9 cellular contexts compared by ENCODE assay signal in the genomic region with DNA sequence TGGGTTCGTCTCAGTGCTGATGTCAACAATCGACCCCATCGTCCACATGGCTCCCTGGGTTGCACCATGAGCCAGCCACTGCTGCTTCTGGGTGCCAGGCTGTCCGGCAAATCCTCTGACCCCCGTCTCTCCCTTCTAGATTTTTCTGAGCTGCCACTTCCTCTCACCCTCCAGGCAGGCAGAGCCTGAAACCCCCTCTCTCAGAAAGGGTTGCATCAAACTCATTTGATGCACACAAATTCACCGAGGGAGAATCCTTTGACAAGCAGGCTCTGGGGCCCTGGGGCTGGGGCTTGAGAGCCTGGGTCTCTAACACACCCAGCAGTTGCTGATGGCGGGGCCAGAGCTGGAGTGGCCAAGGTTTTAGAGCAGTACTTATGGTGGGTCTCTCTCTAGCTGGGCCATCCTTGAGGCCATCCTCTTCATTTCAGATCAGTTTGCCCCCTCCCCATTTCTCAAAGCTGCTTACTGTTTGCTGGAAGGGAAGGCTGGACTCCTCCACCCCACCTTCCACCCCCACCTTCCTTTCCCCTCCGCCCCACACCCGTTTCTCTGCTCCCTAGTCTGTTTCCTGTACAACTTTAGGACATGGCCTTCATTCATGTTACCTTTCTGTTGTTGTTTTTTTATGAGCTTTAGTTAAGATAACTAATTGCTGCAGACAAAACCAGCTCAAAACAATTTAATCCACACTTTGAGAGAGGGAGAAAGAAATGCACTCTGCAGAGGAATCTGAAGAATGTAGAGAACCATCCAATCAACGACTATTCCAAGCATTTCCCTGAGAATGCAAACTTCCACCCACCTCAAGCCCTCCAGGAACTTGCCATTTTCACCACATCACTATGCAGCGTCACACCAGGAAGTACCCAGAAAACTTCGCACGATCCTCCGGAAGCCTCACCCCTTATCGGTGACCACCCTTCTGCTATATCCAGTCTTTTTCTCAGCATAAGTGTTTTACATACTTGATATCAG.
DNase-seq lines count a peak whose midpoint lies in the region; ATAC-seq and TF ChIP-seq lines count a peak whose summit lies in the region.
"Had no signal": no experiment of that assay in that cellular context is flagged by ENCODE, and none has a peak within 500 bp of the region (broad histone marks: within the 10 kb centered on the region; RNA-seq: fewer than 3 reads in every experiment).

No MANE protein-coding gene starts in this region.

- no peak for ATAC-seq in activated T-helper 17 cell treated with anti-CD3 and anti-CD28 coated beads, Interleukin-2, amount 50 U/mL, for 72 hours (replicated peaks)

- H3K36me3 Mint-ChIP-seq in activated T-helper 17 cell treated with anti-CD3 and anti-CD28 coated beads, Interleukin-2, amount 50 U/mL, for 72 hours (ENCODE audit: low read depth): no peaks in the 10 kb centered on the region

- peak in 4 of 6 experiments; percentile 23 to 45 (median 38) for DNase-seq in stimulated activated naive CD4-positive, alpha-beta T cell (lab: John Stamatoyannopoulos, UW)
- no peak for DNase-seq in stimulated activated naive CD4-positive, alpha-beta T cell treated with Interleukin-2 at 50 U/mL for 16 hours (lab: John Stamatoyannopoulos, UW)
- peak; percentile 93 for DNase-seq in iris pigment epithelial cell (ENCODE audit: low read depth)
- DNase-seq in GM13977 (ENCODE audit: low spot score): no peak
- DNase-seq in KBM-7: no peak
- no peak for DNase-seq in NCI-H2227 treated with DMSO at 0.1 percent for 48 hours (lab: John Stamatoyannopoulos, UW)
- no peak for DNase-seq in NCI-H128 (lab: John Stamatoyannopoulos, UW; ENCODE audit: unreplicated experiment)
- DNase-seq: NCI-H524 treated with DMSO at 0.1 percent for 48 hours had no signal

- no peak for TF ChIP-seq CTCF in GM13977 (IDR thresholded peaks at IDR 0.05; ENCODE audit: extremely low read depth, insufficient read depth, missing control alignments)

- H3K4me3 Mint-ChIP-seq in activated T-helper 17 cell treated with anti-CD3 and anti-CD28 coated beads, Interleukin-2, amount 50 U/mL, for 72 hours: peak overlapping the region; percentile 79

- peak overlapping the region; percentile 91 for H3K27ac Mint-ChIP-seq in activated T-helper 17 cell treated with anti-CD3 and anti-CD28 coated beads, Interleukin-2, amount 50 U/mL, for 72 hours

- H3K9me3 Mint-ChIP-seq in activated T-helper 17 cell treated with anti-CD3 and anti-CD28 coated beads, Interleukin-2, amount 50 U/mL, for 72 hours: no peaks in the 10 kb centered on the region

- peaks cover 49% of the 10 kb centered on the region for H3K4me1 Mint-ChIP-seq in activated T-helper 17 cell treated with anti-CD3 and anti-CD28 coated beads, Interleukin-2, amount 50 U/mL, for 72 hours

- H3K27me3 Mint-ChIP-seq in activated T-helper 17 cell treated with anti-CD3 and anti-CD28 coated beads, Interleukin-2, amount 50 U/mL, for 72 hours: no peaks in the 10 kb centered on the region

- in situ Hi-C loops in GM13977 (cut with MboI; ENCODE audit: low pct_unique_long_range_greater_than_20kb, low sequenced_read_pairs, unreplicated experiment): no loop called here
- in situ Hi-C loops in KBM-7 (cut with MboI; ENCODE audit: low pct_unique_long_range_greater_than_20kb, low sequenced_read_pairs): no loop called here

Comparison
In these comparisons a context has a peak if more than half of its experiments do, and no peak if none do; other contexts are left out.
1. DNase-seq: peak in stimulated activated naive CD4-positive, alpha-beta T cell (4 of 6) and iris pigment epithelial cell (single experiment); none in stimulated activated naive CD4-positive, alpha-beta T cell treated with Interleukin-2 at 50 U/mL for 16 hours (single experiment), GM13977 (single experiment), KBM-7 (single experiment), NCI-H2227 treated with DMSO at 0.1 percent for 48 hours (single experiment) and NCI-H128 (single experiment).